In the genomic region with DNA sequence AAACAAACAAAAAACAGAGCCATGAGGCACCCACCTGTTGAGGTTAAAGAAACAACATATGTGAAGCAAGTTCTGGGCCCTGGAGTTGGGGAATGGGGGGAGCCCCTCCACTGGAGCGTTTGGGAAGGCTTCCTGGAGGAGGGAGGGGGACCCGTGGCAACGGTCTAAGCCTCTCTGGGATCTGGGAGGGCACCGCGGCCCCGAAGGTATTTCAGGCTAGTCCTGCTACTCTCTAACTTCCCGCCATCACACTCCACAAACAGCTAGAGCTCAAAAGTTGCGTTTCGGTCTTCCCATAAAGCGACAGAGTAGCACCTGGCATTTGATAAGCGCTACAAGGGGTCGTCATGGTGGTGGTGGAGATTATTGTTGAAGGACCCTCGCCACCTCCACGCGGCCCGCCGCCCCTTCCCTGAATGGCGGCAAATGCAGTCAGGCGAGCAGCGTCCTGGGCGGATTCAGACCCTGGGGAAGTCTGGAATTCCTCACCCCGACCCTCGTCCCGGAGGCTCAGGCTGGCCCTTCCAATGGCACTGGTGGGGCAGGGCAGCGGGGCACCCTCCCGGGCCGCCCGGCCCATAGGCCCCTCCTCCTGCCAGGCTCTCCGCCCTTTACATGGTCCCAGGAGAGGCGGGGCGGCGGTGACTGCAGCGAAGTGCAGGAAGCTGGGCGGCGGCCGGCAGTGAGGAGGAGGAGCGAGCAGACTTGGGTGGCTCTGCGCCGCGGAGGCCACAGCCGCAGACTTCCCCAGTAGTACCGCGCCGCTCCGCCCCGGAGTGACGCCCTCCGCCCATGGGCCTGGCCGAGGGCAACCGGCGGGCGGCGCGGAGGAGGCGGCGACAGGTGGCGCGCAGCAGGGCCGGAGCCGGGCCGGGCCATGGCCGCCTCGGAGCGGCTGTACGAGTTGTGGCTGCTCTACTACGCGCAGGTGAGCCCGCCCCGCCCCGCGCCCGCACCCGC, we compare ENCODE assay signal across 1 cellular context.
A peak's percentile ranks its signal among the peaks of the same experiment; 100 is the strongest.
TF ChIP-seq lines count a peak whose summit lies in the region.

A gene with protein sequence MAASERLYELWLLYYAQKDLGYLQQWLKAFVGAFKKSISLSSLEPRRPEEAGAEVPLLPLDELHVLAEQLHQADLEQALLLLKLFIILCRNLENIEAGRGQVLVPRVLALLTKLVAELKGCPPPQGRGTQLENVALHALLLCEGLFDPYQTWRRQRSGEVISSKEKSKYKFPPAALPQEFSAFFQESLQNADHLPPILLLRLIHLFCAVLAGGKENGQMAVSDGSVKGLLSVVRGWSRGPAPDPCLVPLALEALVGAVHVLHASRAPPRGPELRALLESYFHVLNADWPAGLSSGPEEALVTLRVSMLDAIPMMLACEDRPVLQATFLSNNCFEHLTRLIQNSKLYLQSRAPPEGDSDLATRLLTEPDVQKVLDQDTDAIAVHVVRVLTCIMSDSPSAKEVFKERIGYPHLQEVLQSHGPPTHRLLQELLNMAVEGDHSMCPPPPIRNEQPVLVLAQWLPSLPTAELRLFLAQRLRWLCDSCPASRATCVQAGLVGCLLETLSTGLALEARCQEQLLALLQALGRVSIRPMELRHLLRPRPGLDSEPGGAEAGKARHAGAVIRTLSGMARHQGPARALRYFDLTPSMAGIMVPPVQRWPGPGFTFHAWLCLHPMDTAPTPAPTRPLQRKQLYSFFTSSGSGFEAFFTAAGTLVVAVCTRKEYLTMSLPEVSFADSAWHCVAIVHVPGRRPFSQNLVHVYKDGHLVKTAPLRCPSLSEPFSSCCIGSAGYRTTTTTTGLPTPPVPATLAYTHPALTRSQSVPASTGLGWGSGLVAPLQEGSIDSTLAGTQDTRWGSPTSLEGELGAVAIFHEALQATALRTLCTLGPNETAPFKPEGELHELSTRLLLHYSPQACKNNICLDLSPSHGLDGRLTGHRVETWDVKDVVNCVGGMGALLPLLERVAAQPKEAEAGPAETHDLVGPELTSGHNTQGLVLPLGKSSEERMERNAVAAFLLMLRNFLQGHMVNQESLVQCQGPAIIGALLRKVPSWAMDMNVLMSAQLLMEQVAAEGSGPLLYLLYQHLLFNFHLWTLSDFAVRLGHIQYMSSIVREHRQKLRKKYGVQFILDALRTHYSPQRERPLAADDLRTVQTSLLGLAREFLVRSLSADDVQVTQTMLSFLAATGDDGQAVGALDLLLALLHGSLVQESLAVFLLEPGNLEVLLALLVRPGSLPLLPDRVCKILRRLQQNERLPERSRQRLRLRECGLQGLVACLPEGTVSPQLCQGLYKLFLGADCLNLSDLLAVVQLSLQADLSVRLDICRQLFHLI (N-terminal part only) (plus strand): TSS at position 682 of the 960 bp plus-strand sequence. CDS start 196 bp downstream, at position 878.

TF ChIP-seq in HepG2, 621 proteins besides CTCF, POLR2A, EP300 and RAD21 (continued from another document and continues in another):
- no peak for TF ChIP-seq ZNF660 (CRISPR knock-in tag; IDR thresholded peaks at IDR 0.05; ENCODE audit: borderline replicate concordance, low read depth)
- no peak for TF ChIP-seq REXO4 (CRISPR knock-in tag; IDR thresholded peaks at IDR 0.05; ENCODE audit: borderline replicate concordance)
- TF ChIP-seq, protein P1, sequence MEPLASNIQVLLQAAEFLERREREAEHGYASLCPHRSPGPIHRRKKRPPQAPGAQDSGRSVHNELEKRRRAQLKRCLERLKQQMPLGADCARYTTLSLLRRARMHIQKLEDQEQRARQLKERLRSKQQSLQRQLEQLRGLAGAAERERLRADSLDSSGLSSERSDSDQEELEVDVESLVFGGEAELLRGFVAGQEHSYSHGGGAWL (CRISPR knock-in tag; IDR thresholded peaks at IDR 0.05): peak; percentile 27; the same call in 1 of the 2 replicates
- peak; percentile 62; the same call in 1 of the 2 replicates for TF ChIP-seq TAF1 (CRISPR knock-in tag; IDR thresholded peaks at IDR 0.05)
- TF ChIP-seq TGIF2 (CRISPR knock-in tag; IDR thresholded peaks at IDR 0.05): no peak
- TF ChIP-seq NKX3-1 (CRISPR knock-in tag; IDR thresholded peaks at IDR 0.05): 0 out of 2 replicates have a peak, but pooled peaks have one; percentile 42
- TF ChIP-seq CENPX (CRISPR knock-in tag; IDR thresholded peaks at IDR 0.05): no peak
- no peak for TF ChIP-seq SMAD9 (CRISPR knock-in tag; IDR thresholded peaks at IDR 0.05)
- no peak for TF ChIP-seq ZNF326 (CRISPR knock-in tag; IDR thresholded peaks at IDR 0.05; ENCODE audit: borderline replicate concordance)
- TF ChIP-seq ZNF3 (CRISPR knock-in tag; IDR thresholded peaks at IDR 0.05): no peak
- TF ChIP-seq JUNB (CRISPR knock-in tag; IDR thresholded peaks at IDR 0.05; ENCODE audit: borderline replicate concordance): no peak
- TF ChIP-seq ZNF616 (CRISPR knock-in tag; IDR thresholded peaks at IDR 0.05; ENCODE audit: low read depth): no peak
- TF ChIP-seq, protein P2, sequence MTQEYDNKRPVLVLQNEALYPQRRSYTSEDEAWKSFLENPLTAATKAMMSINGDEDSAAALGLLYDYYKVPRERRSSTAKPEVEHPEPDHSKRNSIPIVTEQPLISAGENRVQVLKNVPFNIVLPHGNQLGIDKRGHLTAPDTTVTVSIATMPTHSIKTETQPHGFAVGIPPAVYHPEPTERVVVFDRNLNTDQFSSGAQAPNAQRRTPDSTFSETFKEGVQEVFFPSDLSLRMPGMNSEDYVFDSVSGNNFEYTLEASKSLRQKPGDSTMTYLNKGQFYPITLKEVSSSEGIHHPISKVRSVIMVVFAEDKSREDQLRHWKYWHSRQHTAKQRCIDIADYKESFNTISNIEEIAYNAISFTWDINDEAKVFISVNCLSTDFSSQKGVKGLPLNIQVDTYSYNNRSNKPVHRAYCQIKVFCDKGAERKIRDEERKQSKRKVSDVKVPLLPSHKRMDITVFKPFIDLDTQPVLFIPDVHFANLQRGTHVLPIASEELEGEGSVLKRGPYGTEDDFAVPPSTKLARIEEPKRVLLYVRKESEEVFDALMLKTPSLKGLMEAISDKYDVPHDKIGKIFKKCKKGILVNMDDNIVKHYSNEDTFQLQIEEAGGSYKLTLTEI (CRISPR knock-in tag; conservative IDR thresholded peaks at IDR 0.05): no peak
- TF ChIP-seq DPF2 (CRISPR knock-in tag; IDR thresholded peaks at IDR 0.05; ENCODE audit: borderline replicate concordance, low read depth): no peak
- TF ChIP-seq ZFYVE20 (CRISPR knock-in tag; IDR thresholded peaks at IDR 0.05; ENCODE audit: borderline replicate concordance, low read depth): no peak
- peak; percentile 76 for TF ChIP-seq ZFY (CRISPR knock-in tag; IDR thresholded peaks at IDR 0.05)
- TF ChIP-seq, protein P3, sequence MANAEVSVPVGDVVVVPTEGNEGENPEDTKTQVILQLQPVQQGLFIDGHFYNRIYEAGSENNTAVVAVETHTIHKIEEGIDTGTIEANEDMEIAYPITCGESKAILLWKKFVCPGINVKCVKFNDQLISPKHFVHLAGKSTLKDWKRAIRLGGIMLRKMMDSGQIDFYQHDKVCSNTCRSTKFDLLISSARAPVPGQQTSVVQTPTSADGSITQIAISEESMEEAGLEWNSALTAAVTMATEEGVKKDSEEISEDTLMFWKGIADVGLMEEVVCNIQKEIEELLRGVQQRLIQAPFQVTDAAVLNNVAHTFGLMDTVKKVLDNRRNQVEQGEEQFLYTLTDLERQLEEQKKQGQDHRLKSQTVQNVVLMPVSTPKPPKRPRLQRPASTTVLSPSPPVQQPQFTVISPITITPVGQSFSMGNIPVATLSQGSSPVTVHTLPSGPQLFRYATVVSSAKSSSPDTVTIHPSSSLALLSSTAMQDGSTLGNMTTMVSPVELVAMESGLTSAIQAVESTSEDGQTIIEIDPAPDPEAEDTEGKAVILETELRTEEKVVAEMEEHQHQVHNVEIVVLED (CRISPR knock-in tag; IDR thresholded peaks at IDR 0.05; ENCODE audit: borderline replicate concordance): no peak
- TF ChIP-seq MLLT10 (CRISPR knock-in tag; IDR thresholded peaks at IDR 0.05): no peak
- TF ChIP-seq MIER2 (CRISPR knock-in tag; IDR thresholded peaks at IDR 0.05): 0 out of 2 replicates have a peak, but pooled peaks have one; percentile 21
- TF ChIP-seq KAT8 (CRISPR knock-in tag; IDR thresholded peaks at IDR 0.05): peak; percentile 25; the same call in 1 of the 2 replicates
- TF ChIP-seq BHLHE40 (IDR thresholded peaks at IDR 0.05; ENCODE audit: low read length): no peak
- TF ChIP-seq ZNF547 (CRISPR knock-in tag; IDR thresholded peaks at IDR 0.05): no peak
- TF ChIP-seq ZNF343 (CRISPR knock-in tag; IDR thresholded peaks at IDR 0.05): no peak
- no peak for TF ChIP-seq GABPA (IDR thresholded peaks at IDR 0.05; ENCODE audit: low read depth, low read length)
- TF ChIP-seq GABPA (CRISPR knock-in tag; IDR thresholded peaks at IDR 0.05; ENCODE audit: low read depth): no peak
- TF ChIP-seq, protein P4, sequence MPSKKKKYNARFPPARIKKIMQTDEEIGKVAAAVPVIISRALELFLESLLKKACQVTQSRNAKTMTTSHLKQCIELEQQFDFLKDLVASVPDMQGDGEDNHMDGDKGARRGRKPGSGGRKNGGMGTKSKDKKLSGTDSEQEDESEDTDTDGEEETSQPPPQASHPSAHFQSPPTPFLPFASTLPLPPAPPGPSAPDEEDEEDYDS (CRISPR knock-in tag; IDR thresholded peaks at IDR 0.05): peak; percentile 88
- no peak; the same call in 1 of the 2 replicates for TF ChIP-seq YEATS2 (CRISPR knock-in tag; IDR thresholded peaks at IDR 0.05; ENCODE audit: borderline replicate concordance)
- no peak for TF ChIP-seq CEBPB (IDR thresholded peaks at IDR 0.05; ENCODE audit: borderline replicate concordance, low read depth, low read length)
- TF ChIP-seq, protein P5, sequence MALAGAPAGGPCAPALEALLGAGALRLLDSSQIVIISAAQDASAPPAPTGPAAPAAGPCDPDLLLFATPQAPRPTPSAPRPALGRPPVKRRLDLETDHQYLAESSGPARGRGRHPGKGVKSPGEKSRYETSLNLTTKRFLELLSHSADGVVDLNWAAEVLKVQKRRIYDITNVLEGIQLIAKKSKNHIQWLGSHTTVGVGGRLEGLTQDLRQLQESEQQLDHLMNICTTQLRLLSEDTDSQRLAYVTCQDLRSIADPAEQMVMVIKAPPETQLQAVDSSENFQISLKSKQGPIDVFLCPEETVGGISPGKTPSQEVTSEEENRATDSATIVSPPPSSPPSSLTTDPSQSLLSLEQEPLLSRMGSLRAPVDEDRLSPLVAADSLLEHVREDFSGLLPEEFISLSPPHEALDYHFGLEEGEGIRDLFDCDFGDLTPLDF (CRISPR knock-in tag; IDR thresholded peaks at IDR 0.05): 0 out of 2 replicates have a peak, but pooled peaks have one; percentile 43
- TF ChIP-seq ZNF558 (CRISPR knock-in tag; IDR thresholded peaks at IDR 0.05; ENCODE audit: borderline replicate concordance): no peak
- TF ChIP-seq, protein P6, sequence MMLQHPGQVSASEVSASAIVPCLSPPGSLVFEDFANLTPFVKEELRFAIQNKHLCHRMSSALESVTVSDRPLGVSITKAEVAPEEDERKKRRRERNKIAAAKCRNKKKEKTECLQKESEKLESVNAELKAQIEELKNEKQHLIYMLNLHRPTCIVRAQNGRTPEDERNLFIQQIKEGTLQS (CRISPR knock-in tag; IDR thresholded peaks at IDR 0.05): no peak
- no peak for TF ChIP-seq ZBTB42 (CRISPR knock-in tag; IDR thresholded peaks at IDR 0.05)
- no peak for TF ChIP-seq MTF1 (CRISPR knock-in tag; IDR thresholded peaks at IDR 0.05)
- TF ChIP-seq LCORL (IDR thresholded peaks at IDR 0.05): no peak
- no peak for TF ChIP-seq LCORL (CRISPR knock-in tag; IDR thresholded peaks at IDR 0.05)
- TF ChIP-seq ZFP36L2 (CRISPR knock-in tag; IDR thresholded peaks at IDR 0.05): no peak
- TF ChIP-seq ELF4 (CRISPR knock-in tag; IDR thresholded peaks at IDR 0.05; ENCODE audit: borderline replicate concordance): no peak
- TF ChIP-seq, protein P7, sequence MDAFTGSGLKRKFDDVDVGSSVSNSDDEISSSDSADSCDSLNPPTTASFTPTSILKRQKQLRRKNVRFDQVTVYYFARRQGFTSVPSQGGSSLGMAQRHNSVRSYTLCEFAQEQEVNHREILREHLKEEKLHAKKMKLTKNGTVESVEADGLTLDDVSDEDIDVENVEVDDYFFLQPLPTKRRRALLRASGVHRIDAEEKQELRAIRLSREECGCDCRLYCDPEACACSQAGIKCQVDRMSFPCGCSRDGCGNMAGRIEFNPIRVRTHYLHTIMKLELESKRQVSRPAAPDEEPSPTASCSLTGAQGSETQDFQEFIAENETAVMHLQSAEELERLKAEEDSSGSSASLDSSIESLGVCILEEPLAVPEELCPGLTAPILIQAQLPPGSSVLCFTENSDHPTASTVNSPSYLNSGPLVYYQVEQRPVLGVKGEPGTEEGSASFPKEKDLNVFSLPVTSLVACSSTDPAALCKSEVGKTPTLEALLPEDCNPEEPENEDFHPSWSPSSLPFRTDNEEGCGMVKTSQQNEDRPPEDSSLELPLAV (CRISPR knock-in tag; conservative IDR thresholded peaks at IDR 0.05; ENCODE audit: low read depth): no peak
- TF ChIP-seq ZNF737 (CRISPR knock-in tag; IDR thresholded peaks at IDR 0.05; ENCODE audit: borderline replicate concordance): no peak
- TF ChIP-seq TCF12 (IDR thresholded peaks at IDR 0.05): no peak
- TF ChIP-seq TCF12 (CRISPR knock-in tag; IDR thresholded peaks at IDR 0.05): no peak
- TF ChIP-seq EHMT2 (IDR thresholded peaks at IDR 0.05; ENCODE audit: borderline replicate concordance, low read depth, low read length): no peak
- TF ChIP-seq NR2F2 (IDR thresholded peaks at IDR 0.05; ENCODE audit: borderline replicate concordance, low read depth): no peak
- 0 out of 2 replicates have a peak, but pooled peaks have one; percentile 48 for TF ChIP-seq ARNT2 (CRISPR knock-in tag; IDR thresholded peaks at IDR 0.05; ENCODE audit: low read depth)
- peak; percentile 69; the same call in 1 of the 2 replicates for TF ChIP-seq ZNF292 (CRISPR knock-in tag; IDR thresholded peaks at IDR 0.05; ENCODE audit: borderline replicate concordance, low read depth)
- peak; percentile 87 for TF ChIP-seq POLR2G (IDR thresholded peaks at IDR 0.05; ENCODE audit: low read depth, low read length)
- no peak for TF ChIP-seq CREM (IDR thresholded peaks at IDR 0.05)
- TF ChIP-seq CREM (CRISPR knock-in tag; IDR thresholded peaks at IDR 0.05): no peak
- 0 out of 2 replicates have a peak, but pooled peaks have one; percentile 39 for TF ChIP-seq EED (CRISPR knock-in tag; IDR thresholded peaks at IDR 0.05)
- TF ChIP-seq, protein P8, sequence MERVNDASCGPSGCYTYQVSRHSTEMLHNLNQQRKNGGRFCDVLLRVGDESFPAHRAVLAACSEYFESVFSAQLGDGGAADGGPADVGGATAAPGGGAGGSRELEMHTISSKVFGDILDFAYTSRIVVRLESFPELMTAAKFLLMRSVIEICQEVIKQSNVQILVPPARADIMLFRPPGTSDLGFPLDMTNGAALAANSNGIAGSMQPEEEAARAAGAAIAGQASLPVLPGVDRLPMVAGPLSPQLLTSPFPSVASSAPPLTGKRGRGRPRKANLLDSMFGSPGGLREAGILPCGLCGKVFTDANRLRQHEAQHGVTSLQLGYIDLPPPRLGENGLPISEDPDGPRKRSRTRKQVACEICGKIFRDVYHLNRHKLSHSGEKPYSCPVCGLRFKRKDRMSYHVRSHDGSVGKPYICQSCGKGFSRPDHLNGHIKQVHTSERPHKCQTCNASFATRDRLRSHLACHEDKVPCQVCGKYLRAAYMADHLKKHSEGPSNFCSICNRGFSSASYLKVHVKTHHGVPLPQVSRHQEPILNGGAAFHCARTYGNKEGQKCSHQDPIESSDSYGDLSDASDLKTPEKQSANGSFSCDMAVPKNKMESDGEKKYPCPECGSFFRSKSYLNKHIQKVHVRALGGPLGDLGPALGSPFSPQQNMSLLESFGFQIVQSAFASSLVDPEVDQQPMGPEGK (CRISPR knock-in tag; IDR thresholded peaks at IDR 0.05): peak; percentile 82
- TF ChIP-seq NFE2L2 (IDR thresholded peaks at IDR 0.05; ENCODE audit: low read length): no peak
- no peak for TF ChIP-seq TAF15 (IDR thresholded peaks at IDR 0.05; ENCODE audit: low read depth, low read length, poor library complexity, severe bottlenecking)
- peak; percentile 68 for TF ChIP-seq KMT2B (CRISPR knock-in tag; IDR thresholded peaks at IDR 0.05)
- no peak for TF ChIP-seq GTF2F1 (IDR thresholded peaks at IDR 0.05; ENCODE audit: low read length)
- no peak for TF ChIP-seq GLI4 (CRISPR knock-in tag; IDR thresholded peaks at IDR 0.05; ENCODE audit: borderline replicate concordance)
- TF ChIP-seq SIX4 (CRISPR knock-in tag; IDR thresholded peaks at IDR 0.05): no peak
